21 cellular contexts compared by ENCODE assay signal in genomic region chr5:107378218-107378899, GRCh38.
A peak's percentile ranks its signal among the peaks of the same experiment; 100 is the strongest.
DNase-seq lines count a peak whose midpoint lies in the region; ATAC-seq, FAIRE-seq and TF ChIP-seq lines count a peak whose summit lies in the region.
"Had no signal": no experiment of that assay in that cellular context is flagged by ENCODE, and none has a peak within 500 bp of the region (broad histone marks: within the 10 kb centered on the region; RNA-seq: fewer than 3 reads in every experiment).

No MANE protein-coding gene starts in this region.

- H3K27ac ChIP-seq in OCI-LY1 (ENCODE audit: low read depth, low read length, poor library complexity, severe bottlenecking) (peak overlapping the region; percentile 60), fibroblast of lung (ENCODE audit: insufficient read depth, low read length) (no peak overlapping the region), small intestine (ENCODE audit: low read depth in 1 of 2, low read length in 1 of 2) (no peak overlapping the region), upper lobe of right lung (no peak overlapping the region)
- H3K27ac ChIP-seq: KMS-11, left lung, testis, VCaP had no signal

- intact Hi-C loops in upper lobe of right lung (cut with DNase I) = no loop called here

- no peak for FAIRE-seq in small intestine (lab: Jason Lieb, UNC)
- FAIRE-seq: G401.6 had no signal

- H4K20me1 ChIP-seq in OCI-LY1 (ENCODE audit: insufficient read depth, low read length) = no peaks in the 10 kb centered on the region
- H4K20me1 ChIP-seq in fibroblast of lung (ENCODE audit: control insufficient read depth, extremely low read depth, insufficient read depth, low read length) = no peaks in the 10 kb centered on the region

- H3K9me3 ChIP-seq in OCI-LY1 (ENCODE audit: low read length) (no peaks in the 10 kb centered on the region), fibroblast of lung (ENCODE audit: control insufficient read depth, insufficient read depth, low read depth, low read length) (no peaks in the 10 kb centered on the region), small intestine (ENCODE audit: control insufficient read depth, low read depth) (no peaks in the 10 kb centered on the region), upper lobe of right lung (no peaks in the 10 kb centered on the region)
- H3K9me3 ChIP-seq: HAP-1, left lung, testis had no signal

- H3K79me2 ChIP-seq in OCI-LY1 (ENCODE audit: insufficient read depth, low read length) = no peaks in the 10 kb centered on the region
- H3K79me2 ChIP-seq in fibroblast of lung (ENCODE audit: control insufficient read depth, insufficient read depth, low read length) = no peaks in the 10 kb centered on the region

- H2AFZ ChIP-seq in OCI-LY1 (ENCODE audit: low read length) (no peak overlapping the region), fibroblast of lung (ENCODE audit: low read length) (no peak overlapping the region)

- 19 to 60% (median 28%) methylated on average over 2 of the region's 2 CpGs for WGBS in small intestine, 3 donors

- H3F3A ChIP-seq in OCI-LY1 (ENCODE audit: insufficient read depth, low read length) = no peaks in the 10 kb centered on the region

- no peak overlapping the region for H3K9ac ChIP-seq in OCI-LY1 (ENCODE audit: low read length)
- H3K9ac ChIP-seq in fibroblast of lung (ENCODE audit: insufficient read depth, low read length) = no peak overlapping the region
- H3K9ac ChIP-seq: KMS-11 had no signal

- no peaks in the 10 kb centered on the region for H3K36me3 ChIP-seq in OCI-LY1 (ENCODE audit: insufficient read depth, low read length)
- H3K36me3 ChIP-seq in fibroblast of lung (ENCODE audit: control insufficient read depth, insufficient read depth, low read length) = no peaks in the 10 kb centered on the region
- no peaks in the 10 kb centered on the region for H3K36me3 ChIP-seq in small intestine (ENCODE audit: control insufficient read depth in 2 of 2, insufficient read depth in 2 of 2, low read length in 2 of 2)
- H3K36me3 ChIP-seq in upper lobe of right lung = no peaks in the 10 kb centered on the region
- H3K36me3 ChIP-seq: left lung had no signal

- H3K9me2 ChIP-seq in OCI-LY1 (ENCODE audit: low read depth, low read length) = no peaks in the 10 kb centered on the region

- H3K4me1 ChIP-seq in OCI-LY1 (ENCODE audit: insufficient read depth, low read length, severe bottlenecking) = peaks cover 65% of the 10 kb centered on the region
- H3K4me1 ChIP-seq in fibroblast of lung (ENCODE audit: control insufficient read depth, extremely low read depth, insufficient read depth, low read length) = no peaks in the 10 kb centered on the region
- H3K4me1 ChIP-seq in small intestine (ENCODE audit: control insufficient read depth in 2 of 2, insufficient read depth in 1 of 2, low read depth in 1 of 2, low read length in 1 of 2) = peaks cover 0 to 3% of the 10 kb centered on the region in 2 donors
- no peaks in the 10 kb centered on the region for H3K4me1 ChIP-seq in upper lobe of right lung
- H3K4me1 ChIP-seq: HAP-1, left lung, testis had no signal

- DNase-seq in fibroblast of lung (ENCODE audit: low read depth in 2 of 2) (peak; percentile 12 to 73), small intestine (peak; percentile 70), upper lobe of right lung (no peak), GM20000 (ENCODE audit: low spot score) (no peak), COR-L47 (lab: John Stamatoyannopoulos, UW) (no peak)
- DNase-seq: activated gamma-delta T cell treated with Interleukin-2 at 50 U/mL for 16 hours; anterior cingulate cortex; effector CD4-positive, alpha-beta T cell; left lung; NCI-H1048; NCI-H2029 treated with DMSO at 0.1 percent for 48 hours; nucleus accumbens; stimulated activated CD4-positive, alpha-beta T cell treated with anti-CD3 and anti-CD28 coated beads, Interleukin-12 subunit alpha, Interleukin-12 subunit beta, amount 100 ng/mL, for 4 hours; testis had no signal

- H3K4me3 ChIP-seq in OCI-LY1 (ENCODE audit: low read depth, low read length, poor library complexity, severe bottlenecking) (no peak overlapping the region), fibroblast of lung (replicated peaks in 1 of 4; ENCODE audit: control extremely low read depth in 1 of 4, insufficient read depth in 1 of 4, low read depth in 3 of 4, low read length in 4 of 4) (no peak overlapping the region), small intestine (ENCODE audit: low read depth in 1 of 2, low read length in 2 of 2) (no peak overlapping the region), upper lobe of right lung (no peak overlapping the region)
- H3K4me3 ChIP-seq: HAP-1, left lung, testis had no signal

- TF ChIP-seq CTCF in OCI-LY1 (IDR thresholded peaks at IDR 0.05; ENCODE audit: low read length) = no peak
- no peak for TF ChIP-seq CTCF in fibroblast of lung (conservative IDR thresholded peaks at IDR 0.05 in 1 of 2, IDR thresholded peaks at IDR 0.05 in 1 of 2; ENCODE audit: low read depth in 1 of 2, low read length in 2 of 2)
- no peak for TF ChIP-seq CTCF in upper lobe of right lung (IDR thresholded peaks at IDR 0.05)
- no peak for TF ChIP-seq CTCF in GM20000 (IDR thresholded peaks at IDR 0.05; ENCODE audit: extremely low read depth, missing control alignments)

- ATAC-seq in GM18907 (IDR thresholded peaks at IDR 0.05; ENCODE audit: unreplicated experiment) (peak; percentile 52), upper lobe of right lung (no peak)
- ATAC-seq: esophagus mucosa, left lung had no signal

- H3K4me2 ChIP-seq in OCI-LY1 (ENCODE audit: low read length) (no peak overlapping the region), fibroblast of lung (ENCODE audit: extremely low read depth, insufficient read depth, low read length) (no peak overlapping the region)
- H3K4me2 ChIP-seq: KMS-11 had no signal

- H3K27me3 ChIP-seq in OCI-LY1 (ENCODE audit: insufficient read depth, low read length) (no peaks in the 10 kb centered on the region), fibroblast of lung (ENCODE audit: control insufficient read depth, insufficient read depth, low read length) (no peaks in the 10 kb centered on the region), small intestine (ENCODE audit: control insufficient read depth in 2 of 2, insufficient read depth in 2 of 2, low read length in 2 of 2) (no peaks in the 10 kb centered on the region), upper lobe of right lung (no peaks in the 10 kb centered on the region)
- H3K27me3 ChIP-seq: left lung, testis had no signal

Comparison
In these comparisons a context has a peak if more than half of its experiments do, and no peak if none do; other contexts are left out.
1. DNase-seq: peak in fibroblast of lung (2 of 2) and small intestine (single experiment); none in upper lobe of right lung (single experiment), GM20000 (single experiment) and COR-L47 (single experiment).